In the genomic region with DNA sequence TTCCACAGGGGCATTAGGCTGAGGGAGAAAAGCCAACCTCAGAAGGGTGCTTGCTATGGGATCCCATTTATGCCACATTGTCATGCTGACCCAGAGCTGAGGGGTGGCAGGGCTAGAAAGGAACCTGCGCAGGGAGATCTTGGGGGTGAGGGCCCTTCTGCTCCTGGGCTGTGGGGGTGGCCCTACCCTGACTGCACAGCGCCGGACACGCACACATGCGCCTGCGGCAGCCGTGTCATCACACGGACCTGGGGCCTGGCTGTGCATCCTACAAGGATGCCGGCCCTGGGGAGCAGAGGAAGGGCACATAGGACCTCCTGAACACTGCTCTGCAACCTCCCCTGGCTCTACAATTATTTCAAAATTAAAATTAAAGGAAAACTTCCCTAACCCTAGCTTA, we compare ENCODE assay signal across 16 cellular contexts. TPM values are rescaled to one million over a fixed set of nuclear protein-coding genes. Genes with fewer than 3 reads are reported as not detected.
DNase-seq lines count a peak whose midpoint lies in the region; ATAC-seq and TF ChIP-seq lines count a peak whose summit lies in the region.
"Had no signal": no experiment of that assay in that cellular context is flagged by ENCODE, and none has a peak within 500 bp of the region (broad histone marks: within the 10 kb centered on the region; RNA-seq: fewer than 3 reads in every experiment).

No MANE protein-coding gene starts in this region.

- no TSS peak for BruUV-seq in Panc1 (replicated peaks; lab: Mats Ljungman, UMichigan)

- DNase-seq in activated naive CD8-positive, alpha-beta T cell treated with anti-CD3 and anti-CD28 coated beads for 36 hours, result no peak
- no peak for DNase-seq in activated naive CD8-positive, alpha-beta T cell treated with anti-CD3 and anti-CD28 coated beads, Interleukin-2, amount 50 U/mL, for 24 hours
- DNase-seq in Panc1 (ENCODE audit: low read depth, low spot score) (no peak), fibroblast of lung (ENCODE audit: low read depth in 2 of 2) (no peak), G401 (ENCODE audit: low spot score) (no peak)
- DNase-seq in stimulated activated CD4-positive, alpha-beta T cell treated with anti-CD3 and anti-CD28 coated beads, Interleukin-4, amount 100 ng/mL, for 1 hour, result no peak
- DNase-seq: activated CD4-positive, alpha-beta T cell treated with anti-CD3 and anti-CD28 coated beads for 36 hours; DMS79; gastrocnemius medialis; mucosa of descending colon; NCI-H1417 treated with DMSO at 0.1 percent for 48 hours; T-helper 2 cell; transverse colon had no signal

- peak overlapping the region; percentile 49 for H3K27ac Mint-ChIP-seq in activated naive CD8-positive, alpha-beta T cell treated with anti-CD3 and anti-CD28 coated beads for 36 hours
- H3K27ac Mint-ChIP-seq in activated naive CD8-positive, alpha-beta T cell treated with anti-CD3 and anti-CD28 coated beads, Interleukin-2, amount 50 U/mL, for 24 hours, result no peak overlapping the region

- intact Hi-C loops in Panc1 (cut with micrococcal nuclease; ENCODE audit: unreplicated experiment), result no loop called here

- peaks cover 94% of the 10 kb centered on the region for H3K79me2 ChIP-seq in fibroblast of lung (ENCODE audit: control insufficient read depth, insufficient read depth, low read length)

- no peaks in the 10 kb centered on the region for H3K9me3 Mint-ChIP-seq in activated naive CD8-positive, alpha-beta T cell treated with anti-CD3 and anti-CD28 coated beads for 36 hours
- H3K9me3 Mint-ChIP-seq in activated naive CD8-positive, alpha-beta T cell treated with anti-CD3 and anti-CD28 coated beads, Interleukin-2, amount 50 U/mL, for 24 hours, result no peaks in the 10 kb centered on the region

- H3K4me1 ChIP-seq in Panc1 (ENCODE audit: control insufficient read depth, insufficient read depth, low read length), result peaks cover 59% of the 10 kb centered on the region
- H3K4me1 ChIP-seq in fibroblast of lung (ENCODE audit: control insufficient read depth, extremely low read depth, insufficient read depth, low read length), result peaks cover 1% of the 10 kb centered on the region
- peaks cover 55% of the 10 kb centered on the region for H3K4me1 ChIP-seq in skeletal muscle satellite cell (ENCODE audit: control insufficient read depth, insufficient read depth, low read length)
- H3K4me1 ChIP-seq: gastrocnemius medialis had no signal

- POLR2A ChIA-PET in Panc1 (lab: Charles Lee), result no interaction called here

- H3K9ac ChIP-seq in fibroblast of lung (ENCODE audit: insufficient read depth, low read length) (no peak overlapping the region), skeletal muscle satellite cell (ENCODE audit: low read depth, low read length) (no peak overlapping the region)

- H3K36me3 ChIP-seq in Panc1 (ENCODE audit: control insufficient read depth, insufficient read depth, low read length) (peaks cover 9% of the 10 kb centered on the region; the same call in 1 of the 2 replicates), fibroblast of lung (ENCODE audit: control insufficient read depth, insufficient read depth, low read length) (peaks cover 14% of the 10 kb centered on the region), skeletal muscle satellite cell (ENCODE audit: insufficient read depth, low read length) (peaks cover 33% of the 10 kb centered on the region)

- no peak overlapping the region; a peak in 1 of 4 replicates for H3K4me3 ChIP-seq in Panc1 (ENCODE audit: low read depth in 2 of 2, low read length in 2 of 2)
- H3K4me3 ChIP-seq in fibroblast of lung (replicated peaks in 1 of 4; ENCODE audit: control extremely low read depth in 1 of 4, insufficient read depth in 1 of 4, low read depth in 3 of 4, low read length in 4 of 4), result no peak overlapping the region
- H3K4me3 ChIP-seq in skeletal muscle satellite cell (ENCODE audit: low read length), result no peak overlapping the region
- H3K4me3 ChIP-seq: gastrocnemius medialis, mucosa of descending colon, transverse colon had no signal

- peaks cover 39% of the 10 kb centered on the region for H3K36me3 Mint-ChIP-seq in activated naive CD8-positive, alpha-beta T cell treated with anti-CD3 and anti-CD28 coated beads for 36 hours
- H3K36me3 Mint-ChIP-seq in activated naive CD8-positive, alpha-beta T cell treated with anti-CD3 and anti-CD28 coated beads, Interleukin-2, amount 50 U/mL, for 24 hours (ENCODE audit: low read depth), result peaks cover 58% of the 10 kb centered on the region

- H2AFZ ChIP-seq in fibroblast of lung (ENCODE audit: low read length), result no peak overlapping the region

- TF ChIP-seq CTCF in Panc1 (IDR thresholded peaks at IDR 0.05) (no peak), fibroblast of lung (conservative IDR thresholded peaks at IDR 0.05 in 1 of 2, IDR thresholded peaks at IDR 0.05 in 1 of 2; ENCODE audit: low read depth in 1 of 2, low read length in 2 of 2) (no peak)

- H3K27ac ChIP-seq in Panc1 (ENCODE audit: low read length) (peak overlapping the region; percentile 71), fibroblast of lung (ENCODE audit: insufficient read depth, low read length) (no peak overlapping the region)
- H3K27ac ChIP-seq: gastrocnemius medialis, transverse colon had no signal

- ATAC-seq in activated naive CD8-positive, alpha-beta T cell treated with anti-CD3 and anti-CD28 coated beads, Interleukin-2, amount 50 U/mL, for 24 hours, result no peak
- ATAC-seq in Panc1, result peak; percentile 27
- no peak for ATAC-seq in HG02763 (IDR thresholded peaks at IDR 0.05; ENCODE audit: unreplicated experiment)
- ATAC-seq: activated CD4-positive, alpha-beta T cell treated with anti-CD3 and anti-CD28 coated beads for 36 hours; gastrocnemius medialis; mucosa of descending colon had no signal

- H3K27me3 Mint-ChIP-seq in activated naive CD8-positive, alpha-beta T cell treated with anti-CD3 and anti-CD28 coated beads for 36 hours, result no peaks in the 10 kb centered on the region
- no peaks in the 10 kb centered on the region for H3K27me3 Mint-ChIP-seq in activated naive CD8-positive, alpha-beta T cell treated with anti-CD3 and anti-CD28 coated beads, Interleukin-2, amount 50 U/mL, for 24 hours
- H3K27me3 Mint-ChIP-seq: activated CD4-positive, alpha-beta T cell treated with anti-CD3 and anti-CD28 coated beads for 36 hours had no signal

- H3K27me3 ChIP-seq in Panc1 (ENCODE audit: control insufficient read depth, insufficient read depth, low read length) (no peaks in the 10 kb centered on the region), fibroblast of lung (ENCODE audit: control insufficient read depth, insufficient read depth, low read length) (no peaks in the 10 kb centered on the region), skeletal muscle satellite cell (ENCODE audit: control insufficient read depth, insufficient read depth, low read length) (no peaks in the 10 kb centered on the region)
- H3K27me3 ChIP-seq: gastrocnemius medialis, transverse colon had no signal

- H3K9me3 ChIP-seq in Panc1 (ENCODE audit: control insufficient read depth, insufficient read depth, low read depth, low read length) (no peaks in the 10 kb centered on the region), fibroblast of lung (ENCODE audit: control insufficient read depth, insufficient read depth, low read depth, low read length) (no peaks in the 10 kb centered on the region), skeletal muscle satellite cell (replicated peaks; ENCODE audit: low read length) (no peaks in the 10 kb centered on the region)
- H3K9me3 ChIP-seq: gastrocnemius medialis, mucosa of descending colon, transverse colon had no signal

- no peaks in the 10 kb centered on the region for H4K20me1 ChIP-seq in fibroblast of lung (ENCODE audit: control insufficient read depth, extremely low read depth, insufficient read depth, low read length)

- H3K4me2 ChIP-seq in fibroblast of lung (ENCODE audit: extremely low read depth, insufficient read depth, low read length) (peak overlapping the region; percentile 54), skeletal muscle satellite cell (ENCODE audit: low read length) (peak overlapping the region; percentile 61)

- CTCF ChIA-PET in Panc1 (lab: Charles Lee), result no interaction called here

- in situ Hi-C loops in Panc1 (cut with HindIII; ENCODE audit: low pct_unique_long_range_greater_than_20kb, low sequenced_read_pairs), result no loop called here
- in situ Hi-C loops in G401 (cut with HindIII; ENCODE audit: low sequenced_read_pairs), result no loop called here

- H3K4me3 Mint-ChIP-seq in activated naive CD8-positive, alpha-beta T cell treated with anti-CD3 and anti-CD28 coated beads for 36 hours, result no peak overlapping the region
- H3K4me3 Mint-ChIP-seq in activated naive CD8-positive, alpha-beta T cell treated with anti-CD3 and anti-CD28 coated beads, Interleukin-2, amount 50 U/mL, for 24 hours, result no peak overlapping the region
- H3K4me3 Mint-ChIP-seq: activated CD4-positive, alpha-beta T cell treated with anti-CD3 and anti-CD28 coated beads for 36 hours had no signal

- H3K4me1 Mint-ChIP-seq in activated naive CD8-positive, alpha-beta T cell treated with anti-CD3 and anti-CD28 coated beads for 36 hours, result peaks cover 44% of the 10 kb centered on the region
- H3K4me1 Mint-ChIP-seq in activated naive CD8-positive, alpha-beta T cell treated with anti-CD3 and anti-CD28 coated beads, Interleukin-2, amount 50 U/mL, for 24 hours, result peaks cover 52% of the 10 kb centered on the region

RNA-seq across cellular contexts. Expression of gene CDCA4, which starts 6.9 kb away (rescaled TPM):
- 10 to 100 TPM; 89.7 to 89.8 TPM for total RNA-seq in activated naive CD8-positive, alpha-beta T cell treated with anti-CD3 and anti-CD28 coated beads for 36 hours
- 39.9 TPM for total RNA-seq in Panc1 (2021; ENCODE audit: unreplicated experiment)
- 32.9 TPM for polyA plus RNA-seq in Panc1 (2012; ENCODE audit: insufficient read length)
- total RNA-seq in fibroblast of lung, result 7.9 and 8.0 TPM in 2 replicates
- polyA plus RNA-seq in fibroblast of lung, result 8.0 and 19.5 TPM in 2 replicates
- 9.1 and 21.3 TPM in 2 replicates for polyA plus RNA-seq in fibroblast of lung (2012)
- 8.1 and 23.3 TPM in 2 replicates for polyA minus RNA-seq in fibroblast of lung (ENCODE audit: low replicate concordance)
- 31.5 and 33.2 TPM in 2 replicates for total RNA-seq in skeletal muscle satellite cell (2012; rRNA removed)
- total RNA-seq in G401 (2014; rRNA removed; shearing (Covaris generic)), result 69.8 and 83.1 TPM in 2 replicates

RNA-seq across cellular contexts. Expression of gene CLBA1, which starts 28.4 kb away (rescaled TPM):
- 1 to 10 TPM; 1.5 to 1.9 TPM for total RNA-seq in activated naive CD8-positive, alpha-beta T cell treated with anti-CD3 and anti-CD28 coated beads for 36 hours
- 13.8 TPM for total RNA-seq in Panc1 (2021; ENCODE audit: unreplicated experiment)
- polyA plus RNA-seq in Panc1 (2012; ENCODE audit: insufficient read length), result 11.9 TPM
- 8.0 and 11.7 TPM in 2 replicates for total RNA-seq in fibroblast of lung
- 3.8 and 11.3 TPM in 2 replicates for polyA plus RNA-seq in fibroblast of lung
- polyA plus RNA-seq in fibroblast of lung (2012), result 4.1 and 10.7 TPM in 2 replicates
- polyA minus RNA-seq in fibroblast of lung (ENCODE audit: low replicate concordance), result 3.0 and 5.8 TPM in 2 replicates
- 9.2 and 10.4 TPM in 2 replicates for total RNA-seq in skeletal muscle satellite cell (2012; rRNA removed)
- total RNA-seq in G401 (2014; rRNA removed; shearing (Covaris generic)), result 10.5 and 18.0 TPM in 2 replicates

RNA-seq across cellular contexts. Expression of gene AHNAK2, which starts 35.9 kb away (rescaled TPM):
- total RNA-seq in activated naive CD8-positive, alpha-beta T cell treated with anti-CD3 and anti-CD28 coated beads for 36 hours, result under 1 TPM in 1 of 2 experiments, not detected in 1; 0.02 TPM
- total RNA-seq in Panc1 (2021; ENCODE audit: unreplicated experiment) (223 TPM), fibroblast of lung (47.8 and 106 TPM in 2 replicates)
- 148 TPM for polyA plus RNA-seq in Panc1 (2012; ENCODE audit: insufficient read length)
- polyA plus RNA-seq in fibroblast of lung, result 6.6 and 30.5 TPM in 2 replicates
- 19.4 and 61.0 TPM in 2 replicates for polyA plus RNA-seq in fibroblast of lung (2012)
- polyA minus RNA-seq in fibroblast of lung (ENCODE audit: low replicate concordance), result 42.9 and 144 TPM in 2 replicates
- 109 and 127 TPM in 2 replicates for total RNA-seq in skeletal muscle satellite cell (2012; rRNA removed)
- total RNA-seq in G401 (2014; rRNA removed; shearing (Covaris generic)), result 17.0 and 31.1 TPM in 2 replicates

RNA-seq across cellular contexts. Expression of gene GPR132, which starts 51.2 kb away (rescaled TPM):
- 10 to 100 TPM; 23.9 to 24.1 TPM for total RNA-seq in activated naive CD8-positive, alpha-beta T cell treated with anti-CD3 and anti-CD28 coated beads for 36 hours
- 0.08 TPM for total RNA-seq in Panc1 (2021; ENCODE audit: unreplicated experiment)
- polyA plus RNA-seq in Panc1 (2012; ENCODE audit: insufficient read length), result 0.15 TPM
- total RNA-seq in fibroblast of lung, result 0.17 and 0.26 TPM in 2 replicates
- not detected in 2 replicates for polyA plus RNA-seq in fibroblast of lung
- polyA plus RNA-seq in fibroblast of lung (2012), result 0.05 TPM in 1 of 2 replicates, not detected in the other
- not detected in 2 replicates for polyA minus RNA-seq in fibroblast of lung (ENCODE audit: low replicate concordance)
- under 0.01 TPM in 1 of 2 replicates, not detected in the other for total RNA-seq in skeletal muscle satellite cell (2012; rRNA removed)
- total RNA-seq in G401 (2014; rRNA removed; shearing (Covaris generic)), result 0.43 TPM in 1 of 2 replicates, not detected in the other
- total RNA-seq: bronchial epithelial cell had no signal

Comparison
In these comparisons a context has a peak if more than half of its experiments do, and no peak if none do; other contexts are left out.
1. RNA of gene AHNAK2, which starts 35.9 kb away (total RNA-seq): 223 TPM in Panc1 (single experiment), 47.8 to 106 TPM in fibroblast of lung and 17.0 to 31.1 TPM in G401; 0.02 TPM in activated naive CD8-positive, alpha-beta T cell treated with anti-CD3 and anti-CD28 coated beads for 36 hours; every median in the first group is over 10 times any median in the second.